15 cellular contexts compared by ENCODE assay signal in genomic region chr1:19402031-19402430, GRCh38.
DNase-seq lines count a peak whose midpoint lies in the region; ATAC-seq, FAIRE-seq and TF ChIP-seq lines count a peak whose summit lies in the region.
"Had no signal": no experiment of that assay in that cellular context is flagged by ENCODE, and none has a peak within 500 bp of the region (broad histone marks: within the 10 kb centered on the region; RNA-seq: fewer than 3 reads in every experiment).

No MANE protein-coding gene starts in this region.

- intact Hi-C loops in natural killer cell (cut with micrococcal nuclease): no loop called here

- no peak overlapping the region for H3K4ac ChIP-seq in H1 (replicated peaks; ENCODE audit: insufficient read length, low read depth, low read length)

- H4K20me1 ChIP-seq in H1 (replicated peaks in 1 of 2; ENCODE audit: control insufficient read depth in 1 of 2, insufficient read depth in 2 of 2, low read length in 2 of 2) (peaks cover 26 to 31% of the 10 kb centered on the region in 2 experiments), osteoblast (ENCODE audit: insufficient read depth, low read length) (peaks cover 50% of the 10 kb centered on the region)

- in situ Hi-C loops in HAP-1 (cut with MboI; ENCODE audit: low sequenced_read_pairs): no loop called here

- H4K5ac ChIP-seq in H1 (ENCODE audit: insufficient read length, low read depth, low read length): no peak overlapping the region

- H3K4me2 ChIP-seq in H1 (ENCODE audit: insufficient read depth in 1 of 2, low read depth in 2 of 2, low read length in 2 of 2) (peak overlapping the region in 1 of 2 experiments; percentile 12; a peak in 1 of 4 replicates), osteoblast (ENCODE audit: insufficient read depth, low read length) (no peak overlapping the region)

- H3K36me3 Mint-ChIP-seq in natural killer cell: no peaks in the 10 kb centered on the region
- no peaks in the 10 kb centered on the region for H3K36me3 Mint-ChIP-seq in natural killer cell treated with Interleukin-12 subunit alpha and Interleukin-12 subunit beta and Interleukin-15 and Interleukin-18, amount 100 ng/mL, for 72 hours

- H3K27ac ChIP-seq in H1 (ENCODE audit: low read depth, low read length) (no peak overlapping the region), osteoblast (ENCODE audit: low read depth, low read length) (peak overlapping the region; percentile 95)

- H2BK12ac ChIP-seq in H1 (ENCODE audit: low read depth, low read length): no peak overlapping the region

- no peak overlapping the region for H3K14ac ChIP-seq in H1 (ENCODE audit: insufficient read length)

- TF ChIP-seq RAD21 in H1 (IDR thresholded peaks at IDR 0.05 in 1 of 2, conservative IDR thresholded peaks at IDR 0.05 in 1 of 2; ENCODE audit: low read depth in 2 of 2, low read length in 2 of 2): no peak

- TF ChIP-seq CTCF in natural killer cell (IDR thresholded peaks at IDR 0.05) (no peak), H1 (IDR thresholded peaks at IDR 0.05; ENCODE audit: control extremely low read depth in 1 of 3, insufficient read depth in 1 of 3, low read depth in 1 of 3, low read length in 3 of 3) (no peak), osteoblast (IDR thresholded peaks at IDR 0.05; ENCODE audit: extremely low read depth, low read depth, low read length) (no peak)

- no peak overlapping the region for H3K23ac ChIP-seq in H1 (ENCODE audit: insufficient read length)

- H3K27me3 ChIP-seq in H1 (replicated peaks in 1 of 4; ENCODE audit: control insufficient read depth in 3 of 4, extremely low read depth in 1 of 4, insufficient read depth in 3 of 4, low read length in 3 of 4) (no peaks in the 10 kb centered on the region), osteoblast (ENCODE audit: insufficient read depth, low read length) (no peaks in the 10 kb centered on the region), HAP-1 (ENCODE audit: low read depth) (no peaks in the 10 kb centered on the region)

- FAIRE-seq in H1 (lab: Jason Lieb, UNC): no peak

- H3K36me3 ChIP-seq in H1 (ENCODE audit: control insufficient read depth in 2 of 4, insufficient read depth in 4 of 4, low read length in 3 of 4) (no peaks in the 10 kb centered on the region), osteoblast (ENCODE audit: insufficient read depth, low read length) (peaks cover 12% of the 10 kb centered on the region), HAP-1 (replicated peaks) (no peaks in the 10 kb centered on the region; the same call in 1 of the 2 replicates)

- H2BK120ac ChIP-seq in H1 (replicated peaks; ENCODE audit: low read depth, low read length): no peak overlapping the region

- H3K79me2 ChIP-seq in H1 (ENCODE audit: control insufficient read depth in 1 of 2, insufficient read depth in 2 of 2, low read length in 2 of 2) (peaks cover 0 to 87% of the 10 kb centered on the region in 2 experiments; a peak in 3 of 4 replicates), osteoblast (ENCODE audit: insufficient read depth, low read length) (peaks cover 93% of the 10 kb centered on the region)

- 0 out of 2 replicates have a peak overlapping the region, but pooled peaks have one; percentile 16 for H2AK5ac ChIP-seq in H1 (ENCODE audit: low read depth, low read length)

- WGBS in H1 (ENCODE audit: extremely low coverage in 1 of 2, insufficient coverage in 1 of 2, insufficient read length in 1 of 2, insufficient replicate concordance in 2 of 2, low coverage in 1 of 2, low lambda C conversion rate in 2 of 2, missing lambda C conversion rate in 1 of 2), 2 experiments: 93% methylated on average over 3 of the region's 3 CpGs; no CpG with 5 or more reads in 1 of the 2 experiments

- peak overlapping the region; percentile 55 to 63 for H3K27ac Mint-ChIP-seq in natural killer cell
- H3K27ac Mint-ChIP-seq in natural killer cell treated with Interleukin-12 subunit alpha and Interleukin-12 subunit beta and Interleukin-15 and Interleukin-18, amount 100 ng/mL, for 72 hours: no peak overlapping the region
- H3K27ac Mint-ChIP-seq: activated CD4-positive, alpha-beta T cell treated with anti-CD3 and anti-CD28 coated beads, Interleukin-2, amount 10 ng/mL, durations not matched to agents 24 days and 14 days; activated T-helper 2 cell treated with anti-CD3 and anti-CD28 coated beads, Interferon-gamma antibody, Interleukin-2, Interleukin-4, amounts not matched to agents 10 μg/mL and 5 μg/mL and 100 μg/mL, durations not matched to agents 14 hours and 24 hours and 36 hours had no signal

- peaks cover 70 to 85% of the 10 kb centered on the region in 2 donors for H3K4me1 Mint-ChIP-seq in natural killer cell
- H3K4me1 Mint-ChIP-seq in natural killer cell treated with Interleukin-12 subunit alpha and Interleukin-12 subunit beta and Interleukin-15 and Interleukin-18, amount 100 ng/mL, for 72 hours (ENCODE audit: low read depth in 2 of 2): peaks cover 38 to 57% of the 10 kb centered on the region in 2 donors

- H2BK20ac ChIP-seq in H1 (ENCODE audit: low read length): no peak overlapping the region

- DNase-seq in natural killer cell: no peak
- DNase-seq in natural killer cell treated with Interleukin-12 subunit alpha and Interleukin-12 subunit beta and Interleukin-15 and Interleukin-18, amount 100 ng/mL, for 72 hours (ENCODE audit: low spot score): no peak
- DNase-seq in H1 (ENCODE audit: low read depth in 1 of 2, low spot score in 2 of 2): no peak
- no peak for DNase-seq in osteoblast (ENCODE audit: insufficient read length, low spot score, missing footprints)
- DNase-seq in kidney glomerular epithelial cell (lab: John Stamatoyannopoulos, UW): no peak
- DNase-seq in HAP-1 (ENCODE audit: low spot score in 2 of 2): no peak
- DNase-seq: activated CD4-positive, alpha-beta T cell treated with anti-CD3 and anti-CD28 coated beads, Interleukin-2, amount 10 ng/mL, durations not matched to agents 24 days and 14 days; left ventricle myocardium superior; NCI-H1694; NCI-H526 treated with DMSO at 0.1 percent for 48 hours; nucleus accumbens; stimulated activated CD4-positive, alpha-beta T cell treated with anti-CD3 and anti-CD28 coated beads, Interleukin-12 subunit alpha, Interleukin-12 subunit beta, amount 100 ng/mL, for 4 hours had no signal

- H3K79me1 ChIP-seq in H1 (ENCODE audit: low read depth, low read length): peaks cover 30% of the 10 kb centered on the region

- no peaks in the 10 kb centered on the region for H3K9me3 Mint-ChIP-seq in natural killer cell
- H3K9me3 Mint-ChIP-seq in natural killer cell treated with Interleukin-12 subunit alpha and Interleukin-12 subunit beta and Interleukin-15 and Interleukin-18, amount 100 ng/mL, for 72 hours: no peaks in the 10 kb centered on the region
- H3K9me3 Mint-ChIP-seq: activated CD4-positive, alpha-beta T cell treated with anti-CD3 and anti-CD28 coated beads, Interleukin-2, amount 10 ng/mL, durations not matched to agents 24 days and 14 days; activated T-helper 2 cell treated with anti-CD3 and anti-CD28 coated beads, Interferon-gamma antibody, Interleukin-2, Interleukin-4, amounts not matched to agents 10 μg/mL and 5 μg/mL and 100 μg/mL, durations not matched to agents 14 hours and 24 hours and 36 hours had no signal

- no peaks in the 10 kb centered on the region for H3K9me3 ChIP-seq in H1 (ENCODE audit: insufficient read depth in 2 of 2, low read depth in 1 of 2, low read length in 1 of 2)
- no peaks in the 10 kb centered on the region for H3K9me3 ChIP-seq in osteoblast (ENCODE audit: low read depth, low read length)
- H3K9me3 ChIP-seq in HAP-1: no peaks in the 10 kb centered on the region

- CTCF ChIA-PET in H1 (lab: Charles Lee; ENCODE audit: partially characterized antibody): interaction anchor here (0.6 to 9.9 kb wide), 14 partner anchors 8 to 260 kb away, joined by 3 to 97 read pairs (median 5); no protein-coding TSS in a partner anchor

- H2BK5ac ChIP-seq in H1 (ENCODE audit: low read depth, low read length): peak overlapping the region; percentile 55

- no peak overlapping the region for H3K9ac ChIP-seq in H1 (replicated peaks in 1 of 4; ENCODE audit: extremely low read depth in 1 of 4, low read depth in 3 of 4, low read length in 3 of 4)

- peaks cover 23 to 39% (median 28%) of the 10 kb centered on the region in 4 experiments for H3K4me1 ChIP-seq in H1 (replicated peaks in 1 of 4; ENCODE audit: control insufficient read depth in 3 of 4, insufficient read depth in 4 of 4, low read length in 3 of 4)
- peaks cover 48% of the 10 kb centered on the region for H3K4me1 ChIP-seq in osteoblast (ENCODE audit: insufficient read depth, low read length)
- H3K4me1 ChIP-seq in HAP-1: peaks cover 14% of the 10 kb centered on the region

- no peak overlapping the region for H4K91ac ChIP-seq in H1 (replicated peaks; ENCODE audit: insufficient read length, low read length)

- no peaks in the 10 kb centered on the region for H3K23me2 ChIP-seq in H1 (ENCODE audit: low read depth, low read length)

- no peak overlapping the region for H3K4me3 ChIP-seq in H1 (ENCODE audit: extremely low read depth in 1 of 4, insufficient read depth in 2 of 4, low read depth in 3 of 4, low read length in 4 of 4)
- no peak overlapping the region for H3K4me3 ChIP-seq in osteoblast (ENCODE audit: insufficient read depth, low read length)
- no peak overlapping the region for H3K4me3 ChIP-seq in HAP-1

- H3K18ac ChIP-seq in H1 (ENCODE audit: extremely low read depth, low read length): no peak overlapping the region

- H2BK15ac ChIP-seq in H1 (ENCODE audit: low read length): no peak overlapping the region

- ATAC-seq in natural killer cell: no peak
- no peak for ATAC-seq in natural killer cell treated with Interleukin-12 subunit alpha and Interleukin-12 subunit beta and Interleukin-15 and Interleukin-18, amount 100 ng/mL, for 72 hours
- ATAC-seq in HG03097 (IDR thresholded peaks at IDR 0.05; ENCODE audit: low FRiP score, unreplicated experiment): no peak
- no peak for ATAC-seq in HG02970 (IDR thresholded peaks at IDR 0.05; ENCODE audit: low FRiP score, unreplicated experiment)
- ATAC-seq: left ventricle myocardium superior had no signal

- no peaks in the 10 kb centered on the region for H3K27me3 Mint-ChIP-seq in natural killer cell (ENCODE audit: low read depth in 2 of 2)
- no peaks in the 10 kb centered on the region for H3K27me3 Mint-ChIP-seq in natural killer cell treated with Interleukin-12 subunit alpha and Interleukin-12 subunit beta and Interleukin-15 and Interleukin-18, amount 100 ng/mL, for 72 hours
- H3K27me3 Mint-ChIP-seq: activated CD4-positive, alpha-beta T cell treated with anti-CD3 and anti-CD28 coated beads, Interleukin-2, amount 10 ng/mL, durations not matched to agents 24 days and 14 days had no signal

- no peak overlapping the region for H3K4me3 Mint-ChIP-seq in natural killer cell
- H3K4me3 Mint-ChIP-seq in natural killer cell treated with Interleukin-12 subunit alpha and Interleukin-12 subunit beta and Interleukin-15 and Interleukin-18, amount 100 ng/mL, for 72 hours: no peak overlapping the region
- H3K4me3 Mint-ChIP-seq: activated CD4-positive, alpha-beta T cell treated with anti-CD3 and anti-CD28 coated beads, Interleukin-2, amount 10 ng/mL, durations not matched to agents 24 days and 14 days had no signal

- POLR2A ChIA-PET in H1 (lab: Charles Lee; ENCODE audit: partially characterized antibody): interaction anchor here (1.0 to 1.8 kb wide), 3 partner anchors 9 to 26 kb away, joined by 3 to 7 read pairs (median 3); no protein-coding TSS in a partner anchor

- H3K56ac ChIP-seq in H1 (replicated peaks; ENCODE audit: insufficient read length, low read depth, low read length): no peak overlapping the region

- H2AFZ ChIP-seq in H1 (ENCODE audit: low read length): no peak overlapping the region
- no peak overlapping the region for H2AFZ ChIP-seq in osteoblast (ENCODE audit: low read length)

- TF ChIP-seq POLR2A in H1 (IDR thresholded peaks at IDR 0.05; ENCODE audit: control extremely low read depth in 1 of 2, low read depth in 2 of 2, low read length in 2 of 2): no peak

- 0 out of 2 replicates have a peak overlapping the region, but pooled peaks have one; percentile 37 for H4K8ac ChIP-seq in H1 (ENCODE audit: extremely low read depth, insufficient read depth, low read length)

- TF ChIP-seq EP300 in H1 (IDR thresholded peaks at IDR 0.05; ENCODE audit: borderline replicate concordance in 1 of 2, low read depth in 2 of 2, low read length in 2 of 2): no peak

Comparison
In these comparisons a context has a peak if more than half of its experiments do, and no peak if none do; other contexts are left out.
1. H3K27ac Mint-ChIP-seq: peak in natural killer cell (2 of 2); none in natural killer cell treated with Interleukin-12 subunit alpha and Interleukin-12 subunit beta and Interleukin-15 and Interleukin-18, amount 100 ng/mL, for 72 hours (0 of 2).